In genomic region chr4:22460266-22460665, GRCh38 we compare ENCODE assay signal across 29 cellular contexts.
"Had no signal": no experiment of that assay in that cellular context is flagged by ENCODE, and none has a peak within 500 bp of the region (broad histone marks: within the 10 kb centered on the region; RNA-seq: fewer than 3 reads in every experiment).

No MANE protein-coding gene starts in this region.

- H3K36me3 ChIP-seq: ascending aorta, Peyer's patch, SJSA1 had no signal

- H3K27me3 Mint-ChIP-seq: activated CD4-positive, alpha-beta T cell treated with anti-CD3 and anti-CD28 coated beads, Interleukin-2, amount 10 ng/mL, durations not matched to agents 24 days and 14 days; activated naive CD4-positive, alpha-beta T cell treated with anti-CD3 and anti-CD28 coated beads, Interleukin-2, amount 50 U/mL, for 24 hours; activated naive CD8-positive, alpha-beta T cell treated with anti-CD3 and anti-CD28 coated beads, Interleukin-2, amount 10 ng/mL, durations not matched to agents 7 days and 5 days; activated T-cell treated with anti-CD3 and anti-CD28 coated beads, Interleukin-2, amount 50 U/mL, for 24 hours had no signal

- H3K4me3 Mint-ChIP-seq: activated CD4-positive, alpha-beta T cell treated with anti-CD3 and anti-CD28 coated beads, Interleukin-2, amount 10 ng/mL, durations not matched to agents 24 days and 14 days; activated CD8-positive, alpha-beta T cell treated with anti-CD3 and anti-CD28 coated beads, Interleukin-2, amount 10 ng/mL, durations not matched to agents 7 days and 5 days; activated naive CD4-positive, alpha-beta T cell treated with anti-CD3 and anti-CD28 coated beads, Interleukin-2, amount 50 U/mL, for 24 hours; activated naive CD8-positive, alpha-beta T cell treated with anti-CD3 and anti-CD28 coated beads, Interleukin-2, amount 10 ng/mL, durations not matched to agents 7 days and 5 days; activated T-cell treated with anti-CD3 and anti-CD28 coated beads, Interleukin-2, amount 50 U/mL, for 24 hours; T-helper 1 cell treated with Interleukin-12 subunit alpha and Interleukin-12 subunit beta and Interleukin-4 antibody, amounts not matched to agents 30 μg/mL and 1 μg/mL, for 36 hours had no signal

- H3K4me3 ChIP-seq: ascending aorta, Peyer's patch, SJSA1 had no signal

- H3K4me1 ChIP-seq: ascending aorta, Peyer's patch, SJSA1 had no signal

- H3K9me2 ChIP-seq: SK-N-SH had no signal

- H3K4me1 Mint-ChIP-seq: activated naive CD8-positive, alpha-beta T cell treated with anti-CD3 and anti-CD28 coated beads, Interleukin-2, amount 10 ng/mL, durations not matched to agents 7 days and 5 days had no signal

- H3K36me3 Mint-ChIP-seq: activated naive CD4-positive, alpha-beta T cell treated with anti-CD3 and anti-CD28 coated beads, Interleukin-2, amount 50 U/mL, for 24 hours; activated naive CD8-positive, alpha-beta T cell treated with anti-CD3 and anti-CD28 coated beads, Interleukin-2, amount 10 ng/mL, durations not matched to agents 7 days and 5 days had no signal

- H3K27ac ChIP-seq: ascending aorta, Peyer's patch, SJSA1, WERI-Rb-1 had no signal

- H3K9me3 ChIP-seq: ascending aorta, SJSA1, SK-N-SH had no signal

- H3K27ac Mint-ChIP-seq: activated CD4-positive, alpha-beta T cell treated with anti-CD3 and anti-CD28 coated beads, Interleukin-2, amount 10 ng/mL, durations not matched to agents 24 days and 14 days; activated CD8-positive, alpha-beta T cell treated with anti-CD3 and anti-CD28 coated beads, Interleukin-2, amount 10 ng/mL, durations not matched to agents 7 days and 5 days; activated naive CD4-positive, alpha-beta T cell treated with anti-CD3 and anti-CD28 coated beads, Interleukin-2, amount 50 U/mL, for 24 hours; activated naive CD8-positive, alpha-beta T cell treated with anti-CD3 and anti-CD28 coated beads, Interleukin-2, amount 10 ng/mL, durations not matched to agents 7 days and 5 days; activated T-cell treated with anti-CD3 and anti-CD28 coated beads, Interleukin-2, amount 50 U/mL, for 24 hours; activated T-helper 2 cell treated with anti-CD3 and anti-CD28 coated beads, Interferon-gamma antibody, Interleukin-2, Interleukin-4, amounts not matched to agents 10 μg/mL and 5 μg/mL and 100 μg/mL, durations not matched to agents 14 hours and 24 hours and 36 hours; T-helper 1 cell treated with Interleukin-12 subunit alpha and Interleukin-12 subunit beta and Interleukin-4 antibody, amounts not matched to agents 30 μg/mL and 1 μg/mL, for 36 hours had no signal

- H3K9me3 Mint-ChIP-seq: activated CD4-positive, alpha-beta T cell treated with anti-CD3 and anti-CD28 coated beads, Interleukin-2, amount 10 ng/mL, durations not matched to agents 24 days and 14 days; activated naive CD4-positive, alpha-beta T cell treated with anti-CD3 and anti-CD28 coated beads, Interleukin-2, amount 50 U/mL, for 24 hours; activated naive CD8-positive, alpha-beta T cell treated with anti-CD3 and anti-CD28 coated beads, Interleukin-2, amount 10 ng/mL, durations not matched to agents 7 days and 5 days; activated T-cell treated with anti-CD3 and anti-CD28 coated beads, Interleukin-2, amount 50 U/mL, for 24 hours; activated T-helper 2 cell treated with anti-CD3 and anti-CD28 coated beads, Interferon-gamma antibody, Interleukin-2, Interleukin-4, amounts not matched to agents 10 μg/mL and 5 μg/mL and 100 μg/mL, durations not matched to agents 14 hours and 24 hours and 36 hours; T-helper 1 cell treated with Interleukin-12 subunit alpha and Interleukin-12 subunit beta and Interleukin-4 antibody, amounts not matched to agents 30 μg/mL and 1 μg/mL, for 36 hours had no signal

- DNase-seq: activated CD4-positive, alpha-beta T cell treated with anti-CD3 and anti-CD28 coated beads, Interleukin-2, amount 50 U/mL, for 4 hours; activated CD8-positive, alpha-beta T cell treated with anti-CD3 and anti-CD28 coated beads, Interleukin-2, amount 10 ng/mL, durations not matched to agents 7 days and 5 days; activated gamma-delta T cell; activated naive CD4-positive, alpha-beta T cell treated with Interleukin-2 at 50 U/mL for 16 hours; activated naive CD8-positive, alpha-beta T cell treated with anti-CD3 and anti-CD28 coated beads, Interleukin-2, amount 10 ng/mL, durations not matched to agents 7 days and 5 days; activated T-cell treated with anti-CD3 and anti-CD28 coated beads, Interleukin-2, amount 50 U/mL, for 24 hours; amygdala; NCI-H1092 treated with DMSO at 0.1 percent for 48 hours; NCI-H1417; NCI-H146; NCI-H187 treated with DMSO at 0.1 percent for 48 hours; NCI-H2081 treated with DMSO at 0.1 percent for 48 hours; NCI-H226; NCI-H446 treated with DMSO at 0.1 percent for 48 hours; NCI-H524; NCI-H69; PC-3; Peyer's patch; RPMI8226; SHP77 treated with DMSO at 0.1 percent for 48 hours; SK-N-SH; T-helper 9 cell; WERI-Rb-1 had no signal

- ATAC-seq: activated CD8-positive, alpha-beta T cell treated with anti-CD3 and anti-CD28 coated beads, Interleukin-2, amount 10 ng/mL, durations not matched to agents 7 days and 5 days; PC-3 had no signal

- H3K27me3 ChIP-seq: ascending aorta, Peyer's patch, SJSA1 had no signal

- H3K4me2 ChIP-seq: SK-N-SH had no signal
